39 cellular contexts compared by ENCODE assay signal in genomic region chr13:40084934-40085333, GRCh38.
"Had no signal": no experiment of that assay in that cellular context is flagged by ENCODE, and none has a peak within 500 bp of the region (broad histone marks: within the 10 kb centered on the region; RNA-seq: fewer than 3 reads in every experiment).

No MANE protein-coding gene starts in this region.

- H3K27ac ChIP-seq: adrenal gland, body of pancreas, brain microvascular endothelial cell, cardiac muscle cell, VCaP had no signal

- H3K27me3 Mint-ChIP-seq: activated CD4-positive, alpha-beta memory T cell treated with anti-CD3 and anti-CD28 coated beads, Interleukin-2, amount 10 ng/mL, durations not matched to agents 7 days and 5 days; activated CD4-positive, alpha-beta T cell treated with anti-CD3 and anti-CD28 coated beads for 36 hours; activated CD4-positive, alpha-beta T cell treated with anti-CD3 and anti-CD28 coated beads, Interleukin-2, amount 10 ng/mL, durations not matched to agents 7 days and 5 days; activated CD8-positive, alpha-beta memory T cell treated with anti-CD3 and anti-CD28 coated beads, Interleukin-2, amount 10 ng/mL, durations not matched to agents 7 days and 5 days; activated naive CD8-positive, alpha-beta T cell treated with anti-CD3 and anti-CD28 coated beads for 36 hours; activated T-cell treated with anti-CD3 and anti-CD28 coated beads, Interleukin-2, amount 50 U/mL, for 24 hours; central memory CD8-positive, alpha-beta T cell had no signal

- H3K27ac Mint-ChIP-seq: activated CD4-positive, alpha-beta memory T cell treated with anti-CD3 and anti-CD28 coated beads, Interleukin-2, amount 10 ng/mL, durations not matched to agents 7 days and 5 days; activated CD4-positive, alpha-beta T cell treated with anti-CD3 and anti-CD28 coated beads for 36 hours; activated CD4-positive, alpha-beta T cell treated with anti-CD3 and anti-CD28 coated beads, Interleukin-2, amount 10 ng/mL, durations not matched to agents 7 days and 5 days; activated CD8-positive, alpha-beta memory T cell treated with anti-CD3 and anti-CD28 coated beads, Interleukin-2, amount 10 ng/mL, durations not matched to agents 7 days and 5 days; activated CD8-positive, alpha-beta T cell treated with anti-CD3 and anti-CD28 coated beads, Interleukin-2, amount 10 ng/mL, durations not matched to agents 7 days and 5 days; activated naive CD4-positive, alpha-beta T cell treated with anti-CD3 and anti-CD28 coated beads for 36 hours; activated naive CD4-positive, alpha-beta T cell treated with anti-CD3 and anti-CD28 coated beads, Interleukin-2, amount 50 U/mL, for 72 hours; activated naive CD8-positive, alpha-beta T cell treated with anti-CD3 and anti-CD28 coated beads for 36 hours; activated T-cell treated with anti-CD3 and anti-CD28 coated beads, Interleukin-2, amount 50 U/mL, for 24 hours; T-helper 1 cell treated with Interleukin-12 subunit alpha and Interleukin-12 subunit beta and Interleukin-4 antibody, amounts not matched to agents 30 μg/mL and 1 μg/mL, for 36 hours; T-helper 2 cell treated with Interferon-gamma antibody and Interleukin-4, amounts not matched to agents 5 μg/mL and 100 μg/mL, for 36 hours had no signal

- FAIRE-seq: astrocyte, bronchial epithelial cell, TTC549 had no signal

- H3K4me3 Mint-ChIP-seq: activated CD4-positive, alpha-beta memory T cell treated with anti-CD3 and anti-CD28 coated beads, Interleukin-2, amount 10 ng/mL, durations not matched to agents 7 days and 5 days; activated CD4-positive, alpha-beta T cell treated with anti-CD3 and anti-CD28 coated beads for 36 hours; activated CD4-positive, alpha-beta T cell treated with anti-CD3 and anti-CD28 coated beads, Interleukin-2, amount 10 ng/mL, durations not matched to agents 7 days and 5 days; activated CD8-positive, alpha-beta memory T cell treated with anti-CD3 and anti-CD28 coated beads, Interleukin-2, amount 10 ng/mL, durations not matched to agents 7 days and 5 days; activated CD8-positive, alpha-beta T cell treated with anti-CD3 and anti-CD28 coated beads, Interleukin-2, amount 10 ng/mL, durations not matched to agents 7 days and 5 days; activated naive CD4-positive, alpha-beta T cell treated with anti-CD3 and anti-CD28 coated beads for 36 hours; activated naive CD8-positive, alpha-beta T cell treated with anti-CD3 and anti-CD28 coated beads for 36 hours; activated T-cell treated with anti-CD3 and anti-CD28 coated beads, Interleukin-2, amount 50 U/mL, for 24 hours; central memory CD8-positive, alpha-beta T cell; T-helper 1 cell treated with Interleukin-12 subunit alpha and Interleukin-12 subunit beta and Interleukin-4 antibody, amounts not matched to agents 30 μg/mL and 1 μg/mL, for 36 hours; T-helper 2 cell treated with Interferon-gamma antibody and Interleukin-4, amounts not matched to agents 5 μg/mL and 100 μg/mL, for 36 hours had no signal

- DNase-seq: activated CD4-positive, alpha-beta memory T cell treated with anti-CD3 and anti-CD28 coated beads, Interleukin-2, amount 10 ng/mL, durations not matched to agents 7 days and 5 days; activated CD4-positive, alpha-beta T cell treated with anti-CD3 and anti-CD28 coated beads for 1 hour; activated CD4-positive, alpha-beta T cell treated with anti-CD3 and anti-CD28 coated beads for 36 hours; activated CD4-positive, alpha-beta T cell treated with anti-CD3 and anti-CD28 coated beads for 48 hours; activated CD4-positive, alpha-beta T cell treated with anti-CD3 and anti-CD28 coated beads, Interleukin-2, amount 10 ng/mL, durations not matched to agents 7 days and 5 days; activated CD4-positive, alpha-beta T cell treated with anti-CD3 and anti-CD28 coated beads, Interleukin-2, amount 50 U/mL, for 48 hours; activated CD4-positive, CD25-positive, alpha-beta regulatory T cell; activated CD8-positive, alpha-beta memory T cell treated with anti-CD3 and anti-CD28 coated beads for 24 hours; activated CD8-positive, alpha-beta memory T cell treated with anti-CD3 and anti-CD28 coated beads, Interleukin-2, amount 10 ng/mL, durations not matched to agents 7 days and 5 days; activated CD8-positive, alpha-beta memory T cell treated with anti-CD3 and anti-CD28 coated beads, Interleukin-2, amount 50 U/mL, for 48 hours; activated CD8-positive, alpha-beta T cell treated with anti-CD3 and anti-CD28 coated beads, Interleukin-2, amount 10 ng/mL, durations not matched to agents 7 days and 5 days; activated effector memory CD4-positive, alpha-beta T cell treated with anti-CD3 and anti-CD28 coated beads, Interleukin-2, amount 50 U/mL, for 16 hours; activated gamma-delta T cell treated with Interleukin-2 at 50 U/mL for 16 hours; activated naive CD4-positive, alpha-beta T cell; activated naive CD4-positive, alpha-beta T cell treated with anti-CD3 and anti-CD28 coated beads for 36 hours; activated naive CD4-positive, alpha-beta T cell treated with anti-CD3 and anti-CD28 coated beads, Interleukin-2, amount 50 U/mL, for 16 hours; activated naive CD8-positive, alpha-beta T cell treated with anti-CD3 and anti-CD28 coated beads for 36 hours; activated T-cell treated with anti-CD3 and anti-CD28 coated beads, Interleukin-2, amount 50 U/mL, for 24 hours; activated T-cell treated with anti-CD3 and anti-CD28 coated beads, Interleukin-2, amount 50 U/mL, for 48 hours; adrenal gland; amniotic stem cell; aorta; body of pancreas; brain microvascular endothelial cell; caudate nucleus; cerebellar nuclear complex; T-helper 1 cell; T-helper 2 cell; T-helper 9 cell had no signal

- H3K36me3 Mint-ChIP-seq: activated CD8-positive, alpha-beta memory T cell treated with anti-CD3 and anti-CD28 coated beads, Interleukin-2, amount 10 ng/mL, durations not matched to agents 7 days and 5 days had no signal

- H3K4me1 Mint-ChIP-seq: activated CD4-positive, alpha-beta memory T cell treated with anti-CD3 and anti-CD28 coated beads, Interleukin-2, amount 10 ng/mL, durations not matched to agents 7 days and 5 days; activated CD4-positive, alpha-beta T cell treated with anti-CD3 and anti-CD28 coated beads for 36 hours; activated CD4-positive, alpha-beta T cell treated with anti-CD3 and anti-CD28 coated beads, Interleukin-2, amount 10 ng/mL, durations not matched to agents 7 days and 5 days; activated CD8-positive, alpha-beta memory T cell treated with anti-CD3 and anti-CD28 coated beads, Interleukin-2, amount 10 ng/mL, durations not matched to agents 7 days and 5 days; central memory CD8-positive, alpha-beta T cell had no signal

- ATAC-seq: activated CD4-positive, alpha-beta T cell treated with anti-CD3 and anti-CD28 coated beads for 36 hours; activated CD4-positive, CD25-positive, alpha-beta regulatory T cell treated with anti-CD3 and anti-CD28 coated beads, Interleukin-2, amount 50 U/mL, for 24 hours; activated CD8-positive, alpha-beta memory T cell treated with anti-CD3 and anti-CD28 coated beads, Interleukin-2, amount 10 ng/mL, durations not matched to agents 7 days and 5 days; activated CD8-positive, alpha-beta T cell treated with anti-CD3 and anti-CD28 coated beads, Interleukin-2, amount 10 ng/mL, durations not matched to agents 7 days and 5 days; activated naive CD4-positive, alpha-beta T cell treated with anti-CD3 and anti-CD28 coated beads, Interleukin-2, amount 50 U/mL, for 72 hours; body of pancreas had no signal

- H3K9me3 ChIP-seq: adrenal gland, body of pancreas had no signal

- H3K27me3 ChIP-seq: adrenal gland, body of pancreas, brain microvascular endothelial cell, cardiac muscle cell had no signal

- H3K9me3 Mint-ChIP-seq: activated naive CD4-positive, alpha-beta T cell treated with anti-CD3 and anti-CD28 coated beads for 36 hours; activated naive CD8-positive, alpha-beta T cell treated with anti-CD3 and anti-CD28 coated beads for 36 hours; activated T-cell treated with anti-CD3 and anti-CD28 coated beads, Interleukin-2, amount 50 U/mL, for 24 hours; central memory CD8-positive, alpha-beta T cell; T-helper 1 cell treated with Interleukin-12 subunit alpha and Interleukin-12 subunit beta and Interleukin-4 antibody, amounts not matched to agents 30 μg/mL and 1 μg/mL, for 36 hours had no signal

- H3K4me3 ChIP-seq: adrenal gland, body of pancreas, cardiac muscle cell had no signal

- H3K36me3 ChIP-seq: adrenal gland, brain microvascular endothelial cell, cardiac muscle cell had no signal
